Comparison of ENCODE assay signal across 22 cellular contexts in genomic region chr22:38485783-38486182, GRCh38. TPM values are rescaled to one million over a fixed set of nuclear protein-coding genes. Genes with fewer than 3 reads are reported as not detected.
DNase-seq lines count a peak whose midpoint lies in the region; ATAC-seq, FAIRE-seq and TF ChIP-seq lines count a peak whose summit lies in the region.
"Had no signal": no experiment of that assay in that cellular context is flagged by ENCODE, and none has a peak within 500 bp of the region (broad histone marks: within the 10 kb centered on the region; RNA-seq: fewer than 3 reads in every experiment).

No MANE protein-coding gene starts in this region.

- H3K23ac ChIP-seq in trophoblast cell (ENCODE audit: low read length) = no peak overlapping the region

- no peak overlapping the region for H2BK120ac ChIP-seq in trophoblast cell (ENCODE audit: insufficient read depth, low read length, poor library complexity)

- H3K27me3 ChIP-seq in neutrophil = no peaks in the 10 kb centered on the region
- H3K27me3 ChIP-seq in trophoblast cell (ENCODE audit: insufficient read depth, low read length) = no peaks in the 10 kb centered on the region
- H3K27me3 ChIP-seq: adrenal gland had no signal

- H2BK5ac ChIP-seq in trophoblast cell (ENCODE audit: low read depth, low read length, poor library complexity) = no peak overlapping the region

- H3K27me3 Mint-ChIP-seq in HFFc6 (ENCODE audit: insufficient read depth) = no peaks in the 10 kb centered on the region

- peak overlapping the region; percentile 64 for H3K27ac Mint-ChIP-seq in HFFc6

- H3K79me2 ChIP-seq in trophoblast cell (ENCODE audit: control insufficient read depth, insufficient read depth, low read length, poor library complexity) = no peaks in the 10 kb centered on the region

- H3K36me3 ChIP-seq in neutrophil = peaks cover 100% of the 10 kb centered on the region
- peaks cover 36 to 76% of the 10 kb centered on the region in 2 experiments for H3K36me3 ChIP-seq in trophoblast cell (ENCODE audit: control insufficient read depth in 1 of 2, insufficient read depth in 2 of 2, low read length in 2 of 2)

- no peak overlapping the region for H2BK12ac ChIP-seq in trophoblast cell (ENCODE audit: low read length)

- peak overlapping the region; percentile 6 for H3K27ac ChIP-seq in neutrophil
- no peak overlapping the region for H3K27ac ChIP-seq in trophoblast cell (ENCODE audit: low read depth, low read length)
- H3K27ac ChIP-seq: adrenal gland, coronary artery, WERI-Rb-1 had no signal

- H2AK5ac ChIP-seq in trophoblast cell (ENCODE audit: low read length) = no peak overlapping the region

- no peak overlapping the region for H4K12ac ChIP-seq in trophoblast cell (ENCODE audit: low read depth, low read length)

- no peak for TF ChIP-seq CTCF in HFFc6 (IDR thresholded peaks at IDR 0.05)
- no peak for TF ChIP-seq CTCF in neutrophil (IDR thresholded peaks at IDR 0.05)

- no peak for FAIRE-seq in HTR-8/SVneo (lab: Jason Lieb, UNC)
- FAIRE-seq: GM12892 had no signal

- no peak overlapping the region for H3K14ac ChIP-seq in trophoblast cell (ENCODE audit: low read length)

- ATAC-seq in esophagus mucosa = peak; percentile 5
- ATAC-seq: SK-N-SH treated with all-trans-retinoic acid at 6 μM for 48 hours had no signal

- no peak overlapping the region for H3K4me3 Mint-ChIP-seq in HFFc6
- H3K4me3 Mint-ChIP-seq: CD14-positive monocyte had no signal

- no peak overlapping the region for H3K4ac ChIP-seq in trophoblast cell (ENCODE audit: low read depth, low read length)

- H3K18ac ChIP-seq in trophoblast cell (ENCODE audit: low read length) = no peak overlapping the region

- DNase-seq in NCI-H2196 (lab: John Stamatoyannopoulos, UW; ENCODE audit: unreplicated experiment) (peak; percentile 15), NCI-H2196 treated with DMSO at 0.1 percent for 48 hours (lab: John Stamatoyannopoulos, UW; ENCODE audit: unreplicated experiment) (no peak), HFFc6 (no peak), HTR-8/SVneo (ENCODE audit: insufficient read length, low spot score) (no peak), midbrain (lab: John Stamatoyannopoulos, UW) (no peak), trophoblast cell (no peak)
- DNase-seq: activated CD8-positive, alpha-beta memory T cell treated with anti-CD3 and anti-CD28 coated beads, Interleukin-2, amount 50 U/mL, for 4 hours; EL; kidney glomerular epithelial cell; NCI-H2227 treated with DMSO at 0.1 percent for 48 hours; stimulated activated CD4-positive, alpha-beta T cell treated with anti-CD3 and anti-CD28 coated beads, Interleukin-2, amount 100 ng/mL, for 48 hours; WERI-Rb-1 had no signal

- no peaks in the 10 kb centered on the region for H3K9me3 ChIP-seq in neutrophil
- no peaks in the 10 kb centered on the region for H3K9me3 ChIP-seq in trophoblast cell (ENCODE audit: insufficient read depth, low read depth, low read length)
- H3K9me3 ChIP-seq: adrenal gland had no signal

- H3K4me1 ChIP-seq in neutrophil (ENCODE audit: control insufficient read depth in 1 of 2, insufficient read depth in 1 of 2, low read depth in 1 of 2, low read length in 1 of 2) (peaks cover 0 to 4% of the 10 kb centered on the region in 2 experiments), trophoblast cell (ENCODE audit: control insufficient read depth in 1 of 2, insufficient read depth in 2 of 2, low read length in 2 of 2) (no peaks in the 10 kb centered on the region)

- WGBS in trophoblast cell (ENCODE audit: extremely low coverage, insufficient coverage, insufficient read length) = no CpG with 5 or more reads among the region's 5 CpGs

- H3K36me3 Mint-ChIP-seq in HFFc6 (ENCODE audit: low read depth) = peaks cover 76% of the 10 kb centered on the region

- H3K4me1 Mint-ChIP-seq in HFFc6 (ENCODE audit: low read depth) = peaks cover 63% of the 10 kb centered on the region
- H3K4me1 Mint-ChIP-seq: CD14-positive monocyte had no signal

- H4K8ac ChIP-seq in trophoblast cell (ENCODE audit: low read depth, low read length) = no peak overlapping the region

- H4K91ac ChIP-seq in trophoblast cell (ENCODE audit: low read depth, low read length) = no peak overlapping the region

- no peak overlapping the region for H3K4me3 ChIP-seq in neutrophil (ENCODE audit: low read depth in 1 of 2, low read length in 1 of 2)
- H3K4me3 ChIP-seq in trophoblast cell (ENCODE audit: low read depth, low read length) = no peak overlapping the region
- H3K4me3 ChIP-seq: adrenal gland, coronary artery had no signal

- H3K4me2 ChIP-seq in trophoblast cell (ENCODE audit: low read length) = no peak overlapping the region

- no peak overlapping the region for H3K9ac ChIP-seq in trophoblast cell (ENCODE audit: low read length)

- no peak overlapping the region for H2AFZ ChIP-seq in trophoblast cell (ENCODE audit: insufficient read depth, low read length, poor library complexity)

- H3K9me3 Mint-ChIP-seq in HFFc6 = no peaks in the 10 kb centered on the region
- H3K9me3 Mint-ChIP-seq: CD14-positive monocyte had no signal

- no peaks in the 10 kb centered on the region for H3K79me1 ChIP-seq in trophoblast cell (ENCODE audit: low read length)

RNA-seq across cellular contexts. Expression of gene KDELR3, which starts 17.9 kb away (rescaled TPM):
- total RNA-seq in HFFc6 (2021; fragmentation: NEBNext Ultra II Directional; extraction: Animal tissue kit (Norgen Biotek cat#: 25700)) = 100 to 1,000 TPM; 138 to 187 (median 172) TPM
- 3.2 TPM for total RNA-seq in esophagus mucosa
- 41.5 TPM in 2 replicates for polyA plus RNA-seq in trophoblast cell (2013)
- polyA plus RNA-seq: CD14-positive monocyte had no signal

RNA-seq across cellular contexts. Expression of gene DDX17, which starts 20.3 kb away (rescaled TPM):
- total RNA-seq in HFFc6 (2021; fragmentation: NEBNext Ultra II Directional; extraction: Animal tissue kit (Norgen Biotek cat#: 25700)) = 100 to 1,000 TPM; 211 to 246 (median 220) TPM
- 183 TPM for total RNA-seq in esophagus mucosa
- 186 and 190 TPM in 2 replicates for polyA plus RNA-seq in trophoblast cell (2013)

RNA-seq across cellular contexts. Expression of gene KCNJ4, which starts 30.8 kb away (rescaled TPM):
- total RNA-seq in HFFc6 (2021; fragmentation: NEBNext Ultra II Directional; extraction: Animal tissue kit (Norgen Biotek cat#: 25700)) = not detected
- not detected for total RNA-seq in esophagus mucosa
- polyA plus RNA-seq in trophoblast cell (2013) = 0.05 and 0.08 TPM in 2 replicates
- total RNA-seq: A172, ureter had no signal
- polyA plus RNA-seq: CD14-positive monocyte, esophagus had no signal

Comparison
In these comparisons a context has a peak if more than half of its experiments do, and no peak if none do; other contexts are left out.
1. RNA of gene KDELR3, which starts 17.9 kb away (total RNA-seq): 138 to 187 TPM in HFFc6; 3.2 TPM in esophagus mucosa (single experiment); every median in the first group is over 10 times any median in the second.